24 cellular contexts compared by ENCODE assay signal in genomic region chr7:44762300-44762699, GRCh38. TPM values are rescaled to one million over a fixed set of nuclear protein-coding genes. Genes with fewer than 3 reads are reported as not detected.
DNase-seq lines count a peak whose midpoint lies in the region; ATAC-seq, FAIRE-seq and TF ChIP-seq lines count a peak whose summit lies in the region.
"Had no signal": no experiment of that assay in that cellular context is flagged by ENCODE, and none has a peak within 500 bp of the region (broad histone marks: within the 10 kb centered on the region; RNA-seq: fewer than 3 reads in every experiment).

No MANE protein-coding gene starts in this region.

- FAIRE-seq in urothelium cell line (lab: Jason Lieb, UNC) (peak; percentile 77), GM19239 (lab: Jason Lieb, UNC) (no peak)
- FAIRE-seq: GM12891, islet of Langerhans had no signal

- H3K9ac ChIP-seq in mucosa of stomach (ENCODE audit: low read length): peak overlapping the region; percentile 9

- POLR2A ChIA-PET in activated CD8-positive, alpha-beta T cell treated with anti-CD3 and anti-CD28 coated beads, Interleukin-2, amount 10 ng/mL, durations not matched to agents 7 days and 5 days (lab: Charles Lee): no interaction called here

- H3K9me3 Mint-ChIP-seq in activated CD8-positive, alpha-beta T cell treated with anti-CD3 and anti-CD28 coated beads, Interleukin-2, amount 10 ng/mL, durations not matched to agents 7 days and 5 days (ENCODE audit: insufficient read depth): no peaks in the 10 kb centered on the region
- H3K9me3 Mint-ChIP-seq: CD4-positive, alpha-beta T cell; T-cell had no signal

- peak overlapping the region; percentile 48 for H3K27ac ChIP-seq in left ventricle myocardium inferior (replicated peaks)
- no peak overlapping the region for H3K27ac ChIP-seq in right atrium auricular region

- no peak overlapping the region for H3K4me3 Mint-ChIP-seq in activated CD8-positive, alpha-beta T cell treated with anti-CD3 and anti-CD28 coated beads, Interleukin-2, amount 10 ng/mL, durations not matched to agents 7 days and 5 days
- H3K4me3 Mint-ChIP-seq: CD4-positive, alpha-beta T cell; T-cell had no signal

- DNase-seq in left ventricle myocardium inferior (no peak), right atrium auricular region (ENCODE audit: low spot score) (no peak), urothelium cell line (ENCODE audit: low spot score) (no peak), GM19239 (ENCODE audit: insufficient read length, low spot score) (no peak)
- DNase-seq in activated CD8-positive, alpha-beta T cell treated with anti-CD3 and anti-CD28 coated beads, Interleukin-2, amount 10 ng/mL, durations not matched to agents 7 days and 5 days: no peak
- DNase-seq: activated CD4-positive, alpha-beta T cell treated with anti-CD3 and anti-CD28 coated beads, Interleukin-2, amount 50 U/mL, for 1 hour; activated CD8-positive, alpha-beta memory T cell treated with anti-CD3 and anti-CD28 coated beads, Interleukin-2, amount 50 U/mL, for 48 hours; activated effector memory CD4-positive, alpha-beta T cell treated with anti-CD3 and anti-CD28 coated beads, Interleukin-2, amount 50 U/mL, for 16 hours; CD4-positive, alpha-beta T cell; cortex of kidney; foreskin melanocyte; hypothalamus; NCI-H1436; NCI-H748 treated with DMSO at 0.1 percent for 48 hours; SHP77 treated with DMSO at 0.1 percent for 48 hours; stimulated activated CD4-positive, alpha-beta T cell treated with anti-CD3 and anti-CD28 coated beads, Interleukin-12 subunit alpha, Interleukin-12 subunit beta, amount 100 ng/mL, for 4 hours; stimulated activated CD8-positive, alpha-beta memory T cell treated with anti-CD3 and anti-CD28 coated beads, Interleukin-4, amount 100 ng/mL, for 48 hours; T-cell had no signal

- H3K4me1 ChIP-seq in left ventricle myocardium inferior (peaks cover 22% of the 10 kb centered on the region), right atrium auricular region (peaks cover 0 to 10% of the 10 kb centered on the region in 2 donors), mucosa of stomach (ENCODE audit: control insufficient read depth, insufficient read depth, low read length) (peaks cover 19% of the 10 kb centered on the region)

- CTCF ChIA-PET in activated CD8-positive, alpha-beta T cell treated with anti-CD3 and anti-CD28 coated beads, Interleukin-2, amount 10 ng/mL, durations not matched to agents 7 days and 5 days (lab: Charles Lee): interaction anchor here (0.6 kb wide), 1 partner anchor 164 kb away, joined by 3 read pairs; no protein-coding TSS in a partner anchor

- ATAC-seq in activated CD8-positive, alpha-beta T cell treated with anti-CD3 and anti-CD28 coated beads, Interleukin-2, amount 10 ng/mL, durations not matched to agents 7 days and 5 days: no peak
- ATAC-seq in GM18907 (IDR thresholded peaks at IDR 0.05; ENCODE audit: unreplicated experiment) (no peak), HG03469 (IDR thresholded peaks at IDR 0.05; ENCODE audit: unreplicated experiment) (no peak)
- ATAC-seq: T-cell had no signal

- no peaks in the 10 kb centered on the region for H3K4me1 Mint-ChIP-seq in activated CD8-positive, alpha-beta T cell treated with anti-CD3 and anti-CD28 coated beads, Interleukin-2, amount 10 ng/mL, durations not matched to agents 7 days and 5 days (ENCODE audit: low read depth)

- peaks cover 42% of the 10 kb centered on the region for H3K36me3 Mint-ChIP-seq in activated CD8-positive, alpha-beta T cell treated with anti-CD3 and anti-CD28 coated beads, Interleukin-2, amount 10 ng/mL, durations not matched to agents 7 days and 5 days (ENCODE audit: low read depth)

- H3K9me3 ChIP-seq in left ventricle myocardium inferior (replicated peaks): no peaks in the 10 kb centered on the region
- H3K9me3 ChIP-seq in right atrium auricular region: no peaks in the 10 kb centered on the region
- no peaks in the 10 kb centered on the region for H3K9me3 ChIP-seq in mucosa of stomach (ENCODE audit: control insufficient read depth, low read length)
- H3K9me3 ChIP-seq: breast epithelium had no signal

- H3K27me3 ChIP-seq in left ventricle myocardium inferior (ENCODE audit: low read depth) (no peaks in the 10 kb centered on the region), right atrium auricular region (no peaks in the 10 kb centered on the region), mucosa of stomach (ENCODE audit: control insufficient read depth, insufficient read depth, low read length) (no peaks in the 10 kb centered on the region)
- H3K27me3 ChIP-seq: breast epithelium had no signal

- TF ChIP-seq CTCF in left ventricle myocardium inferior (IDR thresholded peaks at IDR 0.05; ENCODE audit: borderline replicate concordance) (no peak), right atrium auricular region (IDR thresholded peaks at IDR 0.05) (no peak)

- intact Hi-C loops in left ventricle myocardium inferior (cut with micrococcal nuclease): no loop called here

- no peaks in the 10 kb centered on the region for H3K27me3 Mint-ChIP-seq in activated CD8-positive, alpha-beta T cell treated with anti-CD3 and anti-CD28 coated beads, Interleukin-2, amount 10 ng/mL, durations not matched to agents 7 days and 5 days (ENCODE audit: low read depth)
- H3K27me3 Mint-ChIP-seq: CD4-positive, alpha-beta T cell; T-cell had no signal

- H3K4me3 ChIP-seq in left ventricle myocardium inferior: no peak overlapping the region
- no peak overlapping the region for H3K4me3 ChIP-seq in right atrium auricular region
- no peak overlapping the region for H3K4me3 ChIP-seq in mucosa of stomach (ENCODE audit: low read length)
- H3K4me3 ChIP-seq: breast epithelium had no signal

- peaks cover 97% of the 10 kb centered on the region for H3K36me3 ChIP-seq in left ventricle myocardium inferior
- peaks cover 86% of the 10 kb centered on the region for H3K36me3 ChIP-seq in right atrium auricular region
- H3K36me3 ChIP-seq in mucosa of stomach (ENCODE audit: control insufficient read depth, insufficient read depth, low read length): peaks cover 20% of the 10 kb centered on the region

- peak overlapping the region; percentile 46 for H3K27ac Mint-ChIP-seq in activated CD8-positive, alpha-beta T cell treated with anti-CD3 and anti-CD28 coated beads, Interleukin-2, amount 10 ng/mL, durations not matched to agents 7 days and 5 days
- H3K27ac Mint-ChIP-seq: CD4-positive, alpha-beta T cell; T-cell had no signal

RNA-seq across cellular contexts. Expression of gene ZMIZ2, which starts 13.7 kb away (rescaled TPM):
- 62.7 TPM for total RNA-seq in left ventricle myocardium inferior
- total RNA-seq in right atrium auricular region: 10 to 100 TPM; 14.1 to 21.3 TPM
- 10 to 100 TPM; 77.8 to 80.7 TPM for total RNA-seq in activated CD8-positive, alpha-beta T cell treated with anti-CD3 and anti-CD28 coated beads, Interleukin-2, amount 10 ng/mL, durations not matched to agents 7 days and 5 days

RNA-seq across cellular contexts. Expression of gene PPIA, which starts 34.2 kb away (rescaled TPM):
- total RNA-seq in left ventricle myocardium inferior (470 TPM), right atrium auricular region (100 to 1,000 TPM; 820 to 834 TPM)
- total RNA-seq in activated CD8-positive, alpha-beta T cell treated with anti-CD3 and anti-CD28 coated beads, Interleukin-2, amount 10 ng/mL, durations not matched to agents 7 days and 5 days: 1,000 to 10,000 TPM; 2,568 to 2,621 TPM
